In genomic region chr15:99057697-99058420, GRCh38 we compare ENCODE assay signal across 11 cellular contexts. TPM values are rescaled to one million over a fixed set of nuclear protein-coding genes. Genes with fewer than 3 reads are reported as not detected.
DNase-seq lines count a peak whose midpoint lies in the region; ATAC-seq and TF ChIP-seq lines count a peak whose summit lies in the region.
"Had no signal": no experiment of that assay in that cellular context is flagged by ENCODE, and none has a peak within 500 bp of the region (broad histone marks: within the 10 kb centered on the region; RNA-seq: fewer than 3 reads in every experiment).

No MANE protein-coding gene starts in this region.

- WGBS in upper lobe of left lung, 2 donors, result 55 to 66% methylated on average over 19 to 20 of the region's 20 CpGs

- H3K4me1 ChIP-seq in upper lobe of left lung, result peaks cover 16 to 21% (median 16%) of the 10 kb centered on the region in 4 donors

- no peaks in the 10 kb centered on the region for H3K36me3 ChIP-seq in upper lobe of left lung

- no peak for DNase-seq in activated T-cell treated with anti-CD3 and anti-CD28 coated beads, Interleukin-2, amount 50 U/mL, for 72 hours
- DNase-seq in activated T-cell treated with anti-CD3 and anti-CD28 coated beads, Interleukin-2, amount 50 U/mL, for 48 hours, result no peak
- no peak for DNase-seq in activated naive CD8-positive, alpha-beta T cell treated with anti-CD3 and anti-CD28 coated beads, Interleukin-2, amount 50 U/mL, for 24 hours
- no peak for DNase-seq in memory B cell (ENCODE audit: low spot score in 2 of 2)
- DNase-seq in upper lobe of left lung, result no peak
- no peak for DNase-seq in NCI-H510A (lab: John Stamatoyannopoulos, UW)
- DNase-seq in middle frontal gyrus (ENCODE audit: extremely low spot score, low spot score), result no peak
- DNase-seq: stimulated activated CD4-positive, alpha-beta T cell treated with anti-CD3 and anti-CD28 coated beads, Interleukin-4, amount 100 ng/mL, for 4 hours had no signal

- peaks cover 42% of the 10 kb centered on the region for H3K27me3 Mint-ChIP-seq in activated T-cell treated with anti-CD3 and anti-CD28 coated beads, Interleukin-2, amount 50 U/mL, for 72 hours (ENCODE audit: low read depth)
- peaks cover 33% of the 10 kb centered on the region for H3K27me3 Mint-ChIP-seq in activated naive CD8-positive, alpha-beta T cell treated with anti-CD3 and anti-CD28 coated beads, Interleukin-2, amount 50 U/mL, for 24 hours
- H3K27me3 Mint-ChIP-seq in memory B cell, result peaks cover 15% of the 10 kb centered on the region

- H3K4me3 Mint-ChIP-seq in activated T-cell treated with anti-CD3 and anti-CD28 coated beads, Interleukin-2, amount 50 U/mL, for 72 hours, result peak overlapping the region; percentile 55 to 77
- H3K4me3 Mint-ChIP-seq in activated naive CD8-positive, alpha-beta T cell treated with anti-CD3 and anti-CD28 coated beads, Interleukin-2, amount 50 U/mL, for 24 hours, result peak overlapping the region; percentile 60
- peak overlapping the region; percentile 62 for H3K4me3 Mint-ChIP-seq in memory B cell

- H3K4me1 Mint-ChIP-seq in activated T-cell treated with anti-CD3 and anti-CD28 coated beads, Interleukin-2, amount 50 U/mL, for 72 hours (ENCODE audit: low read depth), result peaks cover 6% of the 10 kb centered on the region
- H3K4me1 Mint-ChIP-seq in activated naive CD8-positive, alpha-beta T cell treated with anti-CD3 and anti-CD28 coated beads, Interleukin-2, amount 50 U/mL, for 24 hours, result peaks cover 4% of the 10 kb centered on the region
- H3K4me1 Mint-ChIP-seq in memory B cell, result peaks cover 3% of the 10 kb centered on the region

- no peaks in the 10 kb centered on the region for H3K9me3 ChIP-seq in upper lobe of left lung

- no peak for TF ChIP-seq EP300 in upper lobe of left lung (IDR thresholded peaks at IDR 0.05)

- H3K36me3 Mint-ChIP-seq in activated T-cell treated with anti-CD3 and anti-CD28 coated beads, Interleukin-2, amount 50 U/mL, for 72 hours (ENCODE audit: insufficient read depth in 2 of 2), result no peaks in the 10 kb centered on the region
- no peaks in the 10 kb centered on the region for H3K36me3 Mint-ChIP-seq in activated naive CD8-positive, alpha-beta T cell treated with anti-CD3 and anti-CD28 coated beads, Interleukin-2, amount 50 U/mL, for 24 hours (ENCODE audit: low read depth)
- no peaks in the 10 kb centered on the region for H3K36me3 Mint-ChIP-seq in memory B cell

- ATAC-seq in activated T-cell treated with anti-CD3 and anti-CD28 coated beads, Interleukin-2, amount 50 U/mL, for 72 hours (replicated peaks in 1 of 2), result no peak
- no peak for ATAC-seq in activated naive CD8-positive, alpha-beta T cell treated with anti-CD3 and anti-CD28 coated beads, Interleukin-2, amount 50 U/mL, for 24 hours
- ATAC-seq in memory B cell (ENCODE audit: low read depth) (no peak), upper lobe of left lung (ENCODE audit: low FRiP score in 2 of 2) (no peak), GM21529 (IDR thresholded peaks at IDR 0.05; ENCODE audit: unreplicated experiment) (no peak)

- no peak overlapping the region for H3K4me3 ChIP-seq in upper lobe of left lung

- peaks cover 0 to 3% (median 0%) of the 10 kb centered on the region in 4 donors for H3K27me3 ChIP-seq in upper lobe of left lung

- no peak overlapping the region for H3K27ac Mint-ChIP-seq in activated T-cell treated with anti-CD3 and anti-CD28 coated beads, Interleukin-2, amount 50 U/mL, for 72 hours
- no peak overlapping the region for H3K27ac Mint-ChIP-seq in activated naive CD8-positive, alpha-beta T cell treated with anti-CD3 and anti-CD28 coated beads, Interleukin-2, amount 50 U/mL, for 24 hours
- no peak overlapping the region for H3K27ac Mint-ChIP-seq in memory B cell

- no peaks in the 10 kb centered on the region for H3K9me3 Mint-ChIP-seq in activated T-cell treated with anti-CD3 and anti-CD28 coated beads, Interleukin-2, amount 50 U/mL, for 72 hours
- H3K9me3 Mint-ChIP-seq in activated naive CD8-positive, alpha-beta T cell treated with anti-CD3 and anti-CD28 coated beads, Interleukin-2, amount 50 U/mL, for 24 hours, result no peaks in the 10 kb centered on the region
- H3K9me3 Mint-ChIP-seq in memory B cell, result peaks cover 2% of the 10 kb centered on the region

- no peak for TF ChIP-seq POLR2A in upper lobe of left lung (IDR thresholded peaks at IDR 0.05)

- TF ChIP-seq CTCF in upper lobe of left lung (IDR thresholded peaks at IDR 0.05), result no peak

- peak overlapping the region in 3 of 4 donors; percentile 31 to 78 (median 39) for H3K27ac ChIP-seq in upper lobe of left lung
- H3K27ac ChIP-seq: KMS-11 had no signal

RNA-seq across cellular contexts. Expression of gene SYNM, which starts 47.0 kb away (rescaled TPM):
- 1 to 10 TPM; 2.8 to 3.3 TPM for total RNA-seq in activated T-cell treated with anti-CD3 and anti-CD28 coated beads, Interleukin-2, amount 50 U/mL, for 72 hours
- 10 to 100 TPM in 5 of 6 donors, 1 to 10 TPM in 1; 8.2 to 50.1 (median 19.1) TPM for total RNA-seq in upper lobe of left lung

RNA-seq across cellular contexts. Expression of gene PGPEP1L, which starts 50.3 kb away (rescaled TPM):
- total RNA-seq in activated T-cell treated with anti-CD3 and anti-CD28 coated beads, Interleukin-2, amount 50 U/mL, for 72 hours, result not detected
- total RNA-seq in upper lobe of left lung, result not detected
- total RNA-seq: SK-MEL-5 had no signal
